ENCODE assay signal across 8 cellular contexts in the genomic region with DNA sequence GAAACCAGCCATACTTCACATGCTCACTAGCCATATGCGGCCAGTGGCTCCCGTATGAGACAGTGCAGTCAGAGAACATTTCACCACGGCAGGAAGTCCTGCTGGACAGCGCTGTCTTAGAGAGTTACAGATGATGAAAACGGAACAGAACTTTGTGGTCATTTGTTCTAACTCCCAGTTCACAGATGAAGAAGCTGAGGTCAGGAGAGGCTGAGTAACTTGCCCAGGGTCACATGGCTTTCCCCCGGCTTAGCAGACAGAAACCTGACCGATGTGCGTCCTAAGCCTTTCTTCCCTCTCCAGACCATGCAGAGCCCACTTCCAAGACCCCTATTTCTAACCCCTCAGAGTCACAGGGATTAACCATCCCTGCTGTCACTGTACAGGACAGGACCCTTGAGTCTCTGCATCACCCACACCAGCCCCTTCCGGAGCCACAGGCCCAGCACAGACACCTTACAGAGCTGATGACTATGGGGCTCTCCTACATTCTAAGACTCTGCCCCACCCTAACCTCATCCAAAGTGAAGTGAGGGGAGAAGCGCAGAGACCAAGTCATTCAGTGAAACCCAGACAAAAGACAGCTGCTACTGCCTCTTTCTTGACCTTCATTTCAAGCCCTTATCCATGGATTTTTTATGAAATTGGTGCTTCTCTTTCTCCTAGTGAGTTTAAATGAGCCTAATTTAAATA.
DNase-seq lines count a peak whose midpoint lies in the region; ATAC-seq, FAIRE-seq and TF ChIP-seq lines count a peak whose summit lies in the region.

No MANE protein-coding gene starts in this region.

- FAIRE-seq in HTR-8/SVneo (lab: Jason Lieb, UNC) = no peak

- no peak overlapping the region for H3K9ac ChIP-seq in Karpas-422 (ENCODE audit: low read length)

- no peaks in the 10 kb centered on the region for H3K9me2 ChIP-seq in Karpas-422 (replicated peaks; ENCODE audit: insufficient read depth, low read length)

- H3K27me3 Mint-ChIP-seq in WTC11 (ENCODE audit: low read depth) = no peaks in the 10 kb centered on the region

- H3K27me3 ChIP-seq in Karpas-422 (ENCODE audit: low read length) = no peaks in the 10 kb centered on the region

- H3K27ac Mint-ChIP-seq in WTC11 = peak overlapping the region; percentile 68; the same call in 1 of the 2 replicates

- peaks cover 67% of the 10 kb centered on the region for H3K4me1 Mint-ChIP-seq in WTC11

- ATAC-seq in GM19452 (IDR thresholded peaks at IDR 0.05; ENCODE audit: unreplicated experiment) = peak; percentile 77
- ATAC-seq in HG03066 (IDR thresholded peaks at IDR 0.05; ENCODE audit: low read depth, unreplicated experiment) = peak; percentile 61
- no peak for ATAC-seq in WTC11

- POLR2A ChIA-PET in WTC11 (lab: Charles Lee) = interaction anchor here (0.6 kb wide), 1 partner anchor 414 kb away, joined by 3 read pairs; no protein-coding TSS in a partner anchor

- no peaks in the 10 kb centered on the region for H3K36me3 Mint-ChIP-seq in WTC11

- H3K9me3 ChIP-seq in Karpas-422 (ENCODE audit: low read length) = no peaks in the 10 kb centered on the region

- H3K27ac ChIP-seq in Karpas-422 (ENCODE audit: low read length) = no peak overlapping the region

- CTCF ChIA-PET in WTC11 (lab: Charles Lee) = interaction anchor here (0.6 to 5.1 kb wide), 32 partner anchors 11 to 460 kb away, joined by 3 to 66 read pairs (median 6); a partner anchor contains a TSS

- H4K20me1 ChIP-seq in Karpas-422 (ENCODE audit: insufficient read depth, low read depth, low read length) = no peaks in the 10 kb centered on the region

- no peaks in the 10 kb centered on the region for H3K36me3 ChIP-seq in Karpas-422 (ENCODE audit: insufficient read depth, low read length)

- DNase-seq in GM10266 (ENCODE audit: extremely low spot score) (peak; percentile 48), WTC11 (ENCODE audit: low spot score) (no peak), Karpas-422 (no peak), HTR-8/SVneo (ENCODE audit: insufficient read length, low spot score) (no peak)
- DNase-seq in stimulated activated CD4-positive, alpha-beta T cell treated with anti-CD3 and anti-CD28 coated beads, Interleukin-2, amount 100 ng/mL, for 24 hours = no peak
- no peak for DNase-seq in stimulated activated CD4-positive, alpha-beta T cell treated with anti-CD3 and anti-CD28 coated beads, Interleukin-1b, Interleukin-23, amount 100 ng/mL, for 48 hours

- no peak overlapping the region for H3K4me3 Mint-ChIP-seq in WTC11

- H2AFZ ChIP-seq in Karpas-422 (ENCODE audit: low read length) = no peak overlapping the region

- H3K4me3 ChIP-seq in Karpas-422 (ENCODE audit: low read length) = no peak overlapping the region

- H3K9me3 Mint-ChIP-seq in WTC11 = no peaks in the 10 kb centered on the region

- no peak overlapping the region for H3K4me2 ChIP-seq in Karpas-422 (ENCODE audit: low read depth, low read length, poor library complexity, severe bottlenecking)

- TF ChIP-seq CTCF in GM10266 (IDR thresholded peaks at IDR 0.05; ENCODE audit: control insufficient read depth, insufficient read depth, low read depth, missing control alignments) (no peak), WTC11 (IDR thresholded peaks at IDR 0.05) (no peak)

- H3K4me1 ChIP-seq in Karpas-422 (ENCODE audit: low read length) = no peaks in the 10 kb centered on the region

- H3K79me2 ChIP-seq in Karpas-422 (ENCODE audit: low read length) = no peaks in the 10 kb centered on the region

TF ChIP-seq in WTC11, 78 proteins besides CTCF, POLR2A, EP300 and RAD21:
- TF ChIP-seq GABPB1 (CRISPR knock-in tag; IDR thresholded peaks at IDR 0.05) = no peak
- TF ChIP-seq MYBL2 (CRISPR knock-in tag; IDR thresholded peaks at IDR 0.05) = no peak
- no peak for TF ChIP-seq NFYB (CRISPR knock-in tag; conservative IDR thresholded peaks at IDR 0.05; ENCODE audit: low read depth)
- TF ChIP-seq JAZF1 (CRISPR knock-in tag; IDR thresholded peaks at IDR 0.05) = no peak
- TF ChIP-seq, protein P1, sequence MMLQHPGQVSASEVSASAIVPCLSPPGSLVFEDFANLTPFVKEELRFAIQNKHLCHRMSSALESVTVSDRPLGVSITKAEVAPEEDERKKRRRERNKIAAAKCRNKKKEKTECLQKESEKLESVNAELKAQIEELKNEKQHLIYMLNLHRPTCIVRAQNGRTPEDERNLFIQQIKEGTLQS (CRISPR knock-in tag; conservative IDR thresholded peaks at IDR 0.05) = no peak
- TF ChIP-seq, protein P2, sequence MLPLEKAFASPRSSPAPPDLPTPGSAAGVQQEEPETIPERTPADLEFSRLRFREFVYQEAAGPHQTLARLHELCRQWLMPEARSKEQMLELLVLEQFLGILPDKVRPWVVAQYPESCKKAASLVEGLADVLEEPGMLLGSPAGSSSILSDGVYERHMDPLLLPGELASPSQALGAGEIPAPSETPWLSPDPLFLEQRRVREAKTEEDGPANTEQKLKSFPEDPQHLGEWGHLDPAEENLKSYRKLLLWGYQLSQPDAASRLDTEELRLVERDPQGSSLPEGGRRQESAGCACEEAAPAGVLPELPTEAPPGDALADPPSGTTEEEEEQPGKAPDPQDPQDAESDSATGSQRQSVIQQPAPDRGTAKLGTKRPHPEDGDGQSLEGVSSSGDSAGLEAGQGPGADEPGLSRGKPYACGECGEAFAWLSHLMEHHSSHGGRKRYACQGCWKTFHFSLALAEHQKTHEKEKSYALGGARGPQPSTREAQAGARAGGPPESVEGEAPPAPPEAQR (CRISPR knock-in tag; IDR thresholded peaks at IDR 0.05) = no peak
- no peak for TF ChIP-seq TP53 (CRISPR knock-in tag; IDR thresholded peaks at IDR 0.05)
